ENCODE assay signal across 8 cellular contexts in the genomic region with DNA sequence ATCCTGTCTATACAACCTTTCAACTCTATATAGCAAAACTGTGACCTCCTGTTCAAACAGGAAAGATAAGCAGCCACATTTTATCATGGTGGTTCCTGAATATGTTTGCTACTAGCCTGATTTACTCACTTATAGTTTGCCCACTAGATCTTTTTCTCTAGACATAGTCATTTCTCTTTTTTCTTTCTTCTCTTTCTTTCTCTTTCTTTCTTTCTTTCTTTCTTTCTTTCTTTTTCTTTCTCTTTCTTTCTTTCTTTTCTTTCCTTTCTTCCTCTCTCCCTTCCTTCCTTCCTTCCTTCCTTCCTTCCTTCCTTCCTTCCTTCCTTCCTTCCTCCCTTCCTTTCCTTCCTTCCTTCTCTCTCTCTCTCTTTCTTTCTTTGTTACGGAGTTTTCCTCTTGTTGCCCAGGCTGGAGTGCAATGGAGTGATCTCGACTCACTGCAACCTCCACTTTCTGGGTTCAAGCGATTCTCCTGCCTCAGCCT.
A peak's percentile ranks its signal among the peaks of the same experiment; 100 is the strongest.
DNase-seq lines count a peak whose midpoint lies in the region; ATAC-seq, FAIRE-seq and TF ChIP-seq lines count a peak whose summit lies in the region.
"Not testable (repeated sequence)": the region's sequence is repeated elsewhere in the genome, so short reads cannot be mapped to it uniquely, and the experiment has no call there.

No MANE protein-coding gene starts in this region.

- not testable (repeated sequence) for TF ChIP-seq POLR2A in K562 (conservative IDR thresholded peaks at IDR 0.05)

- H3K27ac Mint-ChIP-seq in activated CD4-positive, alpha-beta T cell treated with anti-CD3 and anti-CD28 coated beads, Interleukin-2, amount 10 ng/mL, durations not matched to agents 24 days and 14 days: peak overlapping the region; percentile 53
- H3K27ac Mint-ChIP-seq in stimulated activated naive CD8-positive, alpha-beta T cell treated with anti-CD3 and anti-CD28 coated beads, Interleukin-15, Interleukin-2, amounts not matched to agents 100 ng/mL and 50 ng/mL, for 24 hours: peak overlapping the region; percentile 70

- in situ Hi-C loops in K562 (cut with MboI): not testable (repeated sequence)

- peak overlapping the region; percentile 69 for H3K4me2 ChIP-seq in OCI-LY3 (ENCODE audit: low read length)
- peak overlapping the region; percentile 72 for H3K4me2 ChIP-seq in K562 (ENCODE audit: insufficient read depth, low read length)

- intact Hi-C loops in activated CD4-positive, alpha-beta T cell treated with anti-CD3 and anti-CD28 coated beads, Interleukin-2, amount 10 ng/mL, durations not matched to agents 24 days and 14 days (cut with micrococcal nuclease): loop anchor here (5.0 to 10.0 kb wide), 4 partner anchors 192 to 1808 kb away; partner anchors contain the start of gene PIK3CA
- intact Hi-C loops in K562 (cut with micrococcal nuclease): loop anchor here (5.0 kb wide), 1 partner anchor 37 kb away; no protein-coding TSS in a partner anchor
- intact Hi-C loops in mucosa of descending colon (cut with DNase I, micrococcal nuclease): loop anchor here in 1 of 2 donors (5.0 kb wide), 1 partner anchor 37 kb away; no protein-coding TSS in a partner anchor

- not testable (repeated sequence) for H3K36me3 ChIP-seq in OCI-LY3 (replicated peaks; ENCODE audit: low read depth, low read length); K562 (ENCODE audit: control insufficient read depth, insufficient read depth, low read length); mucosa of descending colon (ENCODE audit: low read depth)

- CTCF ChIA-PET in K562 (lab: Yijun Ruan, JAX; ENCODE audit: low intra/inter-chr PET ratio): not testable (repeated sequence)

- H3K4me3 Mint-ChIP-seq in activated CD4-positive, alpha-beta T cell treated with anti-CD3 and anti-CD28 coated beads, Interleukin-2, amount 10 ng/mL, durations not matched to agents 24 days and 14 days; stimulated activated naive CD8-positive, alpha-beta T cell treated with anti-CD3 and anti-CD28 coated beads, Interleukin-15, Interleukin-2, amounts not matched to agents 100 ng/mL and 50 ng/mL, for 24 hours: not testable (repeated sequence)

- not testable (repeated sequence) for H3K27me3 ChIP-seq in OCI-LY3 (ENCODE audit: low read depth, low read length); K562 (ENCODE audit: control insufficient read depth in 2 of 2, insufficient read depth in 2 of 2, low read length in 2 of 2)

- H3K4me1 Mint-ChIP-seq in activated CD4-positive, alpha-beta T cell treated with anti-CD3 and anti-CD28 coated beads, Interleukin-2, amount 10 ng/mL, durations not matched to agents 24 days and 14 days: peaks cover 37% of the 10 kb centered on the region
- H3K4me1 Mint-ChIP-seq in stimulated activated naive CD8-positive, alpha-beta T cell treated with anti-CD3 and anti-CD28 coated beads, Interleukin-15, Interleukin-2, amounts not matched to agents 100 ng/mL and 50 ng/mL, for 24 hours (ENCODE audit: low read depth): peaks cover 69% of the 10 kb centered on the region

- not testable (repeated sequence) for H3K79me2 ChIP-seq in OCI-LY3 (ENCODE audit: low read length); K562 (ENCODE audit: control insufficient read depth, insufficient read depth, low read length)

- not testable (repeated sequence) for H3K36me3 Mint-ChIP-seq in activated CD4-positive, alpha-beta T cell treated with anti-CD3 and anti-CD28 coated beads, Interleukin-2, amount 10 ng/mL, durations not matched to agents 24 days and 14 days (ENCODE audit: low read depth); stimulated activated naive CD8-positive, alpha-beta T cell treated with anti-CD3 and anti-CD28 coated beads, Interleukin-15, Interleukin-2, amounts not matched to agents 100 ng/mL and 50 ng/mL, for 24 hours (ENCODE audit: low read depth)

- H3K27me3 Mint-ChIP-seq in activated CD4-positive, alpha-beta T cell treated with anti-CD3 and anti-CD28 coated beads, Interleukin-2, amount 10 ng/mL, durations not matched to agents 24 days and 14 days; stimulated activated naive CD8-positive, alpha-beta T cell treated with anti-CD3 and anti-CD28 coated beads, Interleukin-15, Interleukin-2, amounts not matched to agents 100 ng/mL and 50 ng/mL, for 24 hours: not testable (repeated sequence)

- POLR2A ChIA-PET in K562 (lab: Yijun Ruan, JAX): interaction anchor here (0.6 to 1.1 kb wide), 2 partner anchors 18 to 1519 kb away, joined by 3 to 4 read pairs; no protein-coding TSS in a partner anchor

- H3K27ac ChIP-seq in OCI-LY3 (ENCODE audit: low read length): peak overlapping the region; percentile 97
- H3K27ac ChIP-seq in K562 (ENCODE audit: extremely low read depth, low read depth, low read length): peak overlapping the region; percentile 88

- TF ChIP-seq CTCF in OCI-LY3 (IDR thresholded peaks at IDR 0.05; ENCODE audit: low read depth, low read length); K562 (IDR thresholded peaks at IDR 0.05 in 2 of 3, conservative IDR thresholded peaks at IDR 0.05 in 1 of 3; ENCODE audit: insufficient read depth in 2 of 3, low read depth in 1 of 3, low read length in 3 of 3); mucosa of descending colon (IDR thresholded peaks at IDR 0.05): not testable (repeated sequence)

- not testable (repeated sequence) for H3K9me3 ChIP-seq in OCI-LY3 (ENCODE audit: insufficient read depth, low read length); K562 (replicated peaks; ENCODE audit: control insufficient read depth, insufficient read depth, low read depth, low read length); mucosa of descending colon

- H3K4me1 ChIP-seq in OCI-LY3 (ENCODE audit: low read length): peaks cover 95% of the 10 kb centered on the region
- H3K4me1 ChIP-seq in K562 (replicated peaks in 1 of 2; ENCODE audit: control insufficient read depth in 2 of 2, insufficient read depth in 2 of 2, low read length in 2 of 2): peaks cover 11 to 62% of the 10 kb centered on the region in 2 experiments
- H3K4me1 ChIP-seq in mucosa of descending colon (ENCODE audit: low read depth): peaks cover 55% of the 10 kb centered on the region

- peak overlapping the region; percentile 8; the same call in 1 of the 2 replicates for H3K4me3 ChIP-seq in OCI-LY3 (ENCODE audit: low read length)
- H3K4me3 ChIP-seq in K562, mucosa of descending colon: not testable (repeated sequence)

- not testable (repeated sequence) for H3K9me1 ChIP-seq in K562 (ENCODE audit: control insufficient read depth, insufficient read depth, low read length)

- not testable (repeated sequence) for H2AFZ ChIP-seq in OCI-LY3 (ENCODE audit: low read depth, low read length)
- H2AFZ ChIP-seq in K562 (ENCODE audit: low read depth, low read length): peak overlapping the region; percentile 69

- H3K9ac ChIP-seq in OCI-LY3 (ENCODE audit: low read length) (peak overlapping the region; percentile 78), K562 (ENCODE audit: insufficient read depth in 1 of 2, low read depth in 2 of 2, low read length in 2 of 2) (peak overlapping the region in 1 of 2 experiments; percentile 65; a peak in 2 of 4 replicates)

- not testable (repeated sequence) for TF ChIP-seq RAD21 in K562 (CRISPR knock-in tag; conservative IDR thresholded peaks at IDR 0.05 in 1 of 2, IDR thresholded peaks at IDR 0.05 in 1 of 2)

- H4K20me1 ChIP-seq in OCI-LY3 (ENCODE audit: insufficient read depth, low read length); K562 (replicated peaks; ENCODE audit: control insufficient read depth, insufficient read depth, low read length): not testable (repeated sequence)

- H3K9me3 Mint-ChIP-seq in activated CD4-positive, alpha-beta T cell treated with anti-CD3 and anti-CD28 coated beads, Interleukin-2, amount 10 ng/mL, durations not matched to agents 24 days and 14 days; stimulated activated naive CD8-positive, alpha-beta T cell treated with anti-CD3 and anti-CD28 coated beads, Interleukin-15, Interleukin-2, amounts not matched to agents 100 ng/mL and 50 ng/mL, for 24 hours: not testable (repeated sequence)

- WGBS in K562 (ENCODE audit: insufficient coverage, low coverage, missing lambda C conversion rate): 11% methylated on average over 1 of the region's 3 CpGs

- not testable (repeated sequence) for TF ChIP-seq EP300 in K562 (IDR thresholded peaks at IDR 0.05; ENCODE audit: low read length)

- FAIRE-seq in K562 (lab: Jason Lieb, UNC): not testable (repeated sequence)

- DNase-seq in CMK (ENCODE audit: low read depth) (peak; percentile 20), K562 (ENCODE audit: extremely low read depth in 1 of 4, low spot score in 3 of 4) (peak in 1 of 4 experiments; percentile 52)
- not testable (repeated sequence) for DNase-seq in activated CD4-positive, alpha-beta T cell treated with anti-CD3 and anti-CD28 coated beads, Interleukin-2, amount 10 ng/mL, durations not matched to agents 24 days and 14 days; mucosa of descending colon

- ATAC-seq in GM21423 (IDR thresholded peaks at IDR 0.05; ENCODE audit: unreplicated experiment) (peak; percentile 13), HG03175 (IDR thresholded peaks at IDR 0.05; ENCODE audit: unreplicated experiment) (peak; percentile 4), K562 (peak; percentile 61), mucosa of descending colon (peak; percentile 40)

- BruUV-seq in K562 (replicated peaks; lab: Mats Ljungman, UMichigan): not testable (repeated sequence)

TF ChIP-seq in K562, 482 proteins besides CTCF, POLR2A, EP300 and RAD21 (continues in another document):
- TF ChIP-seq EHMT2 (IDR thresholded peaks at IDR 0.05) (peak; percentile 29; the same call in 1 of the 2 replicates), DPF2 (IDR thresholded peaks at IDR 0.05) (peak; percentile 64)

Comparison
In these comparisons a context has a peak if more than half of its experiments do, and no peak if none do; other contexts are left out.
1. ATAC-seq: peak in every context shown above with its lines; median percentile 61 in K562; 40 in mucosa of descending colon; 13 in GM21423; 4 in HG03175.